Comparison of ENCODE assay signal across 13 cellular contexts in genomic region chr3:42498791-42499477, GRCh38. TPM values are rescaled to one million over a fixed set of nuclear protein-coding genes. Genes with fewer than 3 reads are reported as not detected.
DNase-seq lines count a peak whose midpoint lies in the region; ATAC-seq and TF ChIP-seq lines count a peak whose summit lies in the region.
"Had no signal": no experiment of that assay in that cellular context is flagged by ENCODE, and none has a peak within 500 bp of the region (broad histone marks: within the 10 kb centered on the region; RNA-seq: fewer than 3 reads in every experiment).

No MANE protein-coding gene starts in this region.

- no peak overlapping the region for H3K27ac ChIP-seq in coronary artery
- H3K27ac ChIP-seq: brain microvascular endothelial cell had no signal

- intact Hi-C loops in posterior vena cava (cut with DNase I): no loop called here

- no peak overlapping the region for H3K4me3 ChIP-seq in coronary artery
- H3K4me3 ChIP-seq: mucosa of descending colon had no signal

- ATAC-seq in GM19397 (IDR thresholded peaks at IDR 0.05; ENCODE audit: unreplicated experiment): no peak
- ATAC-seq: mucosa of descending colon had no signal

- TF ChIP-seq CTCF in coronary artery (IDR thresholded peaks at IDR 0.05): no peak

- DNase-seq in activated CD4-positive, CD25-positive, alpha-beta regulatory T cell treated with anti-CD3 and anti-CD28 coated beads, Interleukin-2, amount 50 U/mL, for 72 hours: peak; percentile 17
- DNase-seq in activated CD4-positive, CD25-positive, alpha-beta regulatory T cell (lab: John Stamatoyannopoulos, UW): no peak
- peak; percentile 11 for DNase-seq in RKO (ENCODE audit: low spot score)
- DNase-seq in coronary artery (ENCODE audit: low spot score): peak; percentile 66
- DNase-seq in posterior vena cava (ENCODE audit: low spot score): peak; percentile 58
- DNase-seq in NCI-H345 treated with DMSO at 0.1 percent for 48 hours (lab: John Stamatoyannopoulos, UW; ENCODE audit: unreplicated experiment): no peak
- no peak for DNase-seq in germinal center (ENCODE audit: low spot score)
- DNase-seq: 8988T; brain microvascular endothelial cell; CD4-positive, alpha-beta memory T cell; mucosa of descending colon; NCI-H2081 treated with DMSO at 0.1 percent for 48 hours had no signal

RNA-seq across cellular contexts. Expression of gene VIPR1, which starts 3.5 kb away (rescaled TPM):
- total RNA-seq in posterior vena cava: 1 to 10 TPM; 1.3 to 2.2 TPM

Comparison
In these comparisons a context has a peak if more than half of its experiments do, and no peak if none do; other contexts are left out.
1. DNase-seq: peak in activated CD4-positive, CD25-positive, alpha-beta regulatory T cell treated with anti-CD3 and anti-CD28 coated beads, Interleukin-2, amount 50 U/mL, for 72 hours (single experiment), RKO (single experiment), coronary artery (single experiment) and posterior vena cava (single experiment); none in activated CD4-positive, CD25-positive, alpha-beta regulatory T cell (0 of 4), NCI-H345 treated with DMSO at 0.1 percent for 48 hours (single experiment) and germinal center (single experiment).